In genomic region chr2:86523491-86523890, GRCh38 we compare ENCODE assay signal across 7 cellular contexts.
"Had no signal": no experiment of that assay in that cellular context is flagged by ENCODE, and none has a peak within 500 bp of the region (broad histone marks: within the 10 kb centered on the region; RNA-seq: fewer than 3 reads in every experiment).

No MANE protein-coding gene starts in this region.

- DNase-seq: GDM1, GF-D8 had no signal

- FAIRE-seq: GM12878, GM12891, GM12892, GM18507, GM19239 had no signal

- ATAC-seq: GM12878 had no signal
